In the genomic region with DNA sequence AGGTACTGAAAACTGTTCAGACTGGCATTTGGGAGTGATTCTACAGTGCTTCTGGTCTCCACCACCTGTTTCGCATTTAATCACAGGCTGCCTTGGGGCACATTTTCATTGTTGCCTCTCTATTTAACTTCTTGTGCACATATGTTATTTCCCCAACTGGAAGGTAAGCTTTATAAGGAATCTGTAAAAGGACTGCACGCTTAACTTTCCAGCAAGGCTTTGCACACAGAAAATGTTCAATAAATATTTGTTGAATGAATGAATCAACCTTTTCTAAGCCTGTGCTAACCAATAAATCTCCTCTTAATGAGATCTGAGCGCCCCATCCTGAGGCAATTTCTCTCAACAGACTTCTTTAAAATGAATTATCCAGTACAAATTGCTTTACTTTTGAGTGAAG, we compare ENCODE assay signal across 17 cellular contexts.
DNase-seq lines count a peak whose midpoint lies in the region; TF ChIP-seq lines count a peak whose summit lies in the region.
"Had no signal": no experiment of that assay in that cellular context is flagged by ENCODE, and none has a peak within 500 bp of the region (broad histone marks: within the 10 kb centered on the region; RNA-seq: fewer than 3 reads in every experiment).

No MANE protein-coding gene starts in this region.

- H3K4me3 Mint-ChIP-seq in osteocyte (ENCODE audit: unreplicated experiment): no peak overlapping the region
- H3K4me3 Mint-ChIP-seq in activated naive CD4-positive, alpha-beta T cell treated with anti-CD3 and anti-CD28 coated beads, Interleukin-2, amount 10 ng/mL, durations not matched to agents 7 days and 5 days: no peak overlapping the region
- H3K4me3 Mint-ChIP-seq: activated CD8-positive, alpha-beta T cell treated with anti-CD3 and anti-CD28 coated beads for 36 hours; activated T-helper 1 cell treated with anti-CD3 and anti-CD28 coated beads, Interleukin-12 subunit alpha, Interleukin-12 subunit beta, Interleukin-2, Interleukin-4 antibody, amounts not matched to agents 30 ng/mL and 10 ng/mL and 1 ng/mL, durations not matched to agents 14 hours and 24 hours and 36 hours; CD4-positive, CD25-positive, alpha-beta regulatory T cell; natural killer cell treated with Interleukin-12 subunit alpha and Interleukin-12 subunit beta and Interleukin-15 and Interleukin-18, amount 100 ng/mL, for 72 hours; stimulated activated memory B cell treated with anti-CD40 and anti-IgM and Interleukin-4, amounts not matched to agents 10 μg/mL and 1 μg/mL and 100 μg/mL, for 72 hours had no signal

- CTCF ChIA-PET in activated naive CD4-positive, alpha-beta T cell treated with anti-CD3 and anti-CD28 coated beads, Interleukin-2, amount 10 ng/mL, durations not matched to agents 7 days and 5 days (lab: Charles Lee): no interaction called here

- H3K27ac Mint-ChIP-seq in osteocyte (ENCODE audit: unreplicated experiment): peak overlapping the region; percentile 92
- no peak overlapping the region for H3K27ac Mint-ChIP-seq in activated naive CD4-positive, alpha-beta T cell treated with anti-CD3 and anti-CD28 coated beads, Interleukin-2, amount 10 ng/mL, durations not matched to agents 7 days and 5 days
- H3K27ac Mint-ChIP-seq: activated CD8-positive, alpha-beta T cell treated with anti-CD3 and anti-CD28 coated beads for 36 hours; activated T-helper 1 cell treated with anti-CD3 and anti-CD28 coated beads, Interleukin-12 subunit alpha, Interleukin-12 subunit beta, Interleukin-2, Interleukin-4 antibody, amounts not matched to agents 30 ng/mL and 10 ng/mL and 1 ng/mL, durations not matched to agents 14 hours and 24 hours and 36 hours; CD4-positive, CD25-positive, alpha-beta regulatory T cell; natural killer cell treated with Interleukin-12 subunit alpha and Interleukin-12 subunit beta and Interleukin-15 and Interleukin-18, amount 100 ng/mL, for 72 hours; stimulated activated memory B cell treated with anti-CD40 and anti-IgM and Interleukin-4, amounts not matched to agents 10 μg/mL and 1 μg/mL and 100 μg/mL, for 72 hours had no signal

- no peaks in the 10 kb centered on the region for H3K27me3 Mint-ChIP-seq in osteocyte (ENCODE audit: unreplicated experiment)
- peaks cover 18% of the 10 kb centered on the region for H3K27me3 Mint-ChIP-seq in activated naive CD4-positive, alpha-beta T cell treated with anti-CD3 and anti-CD28 coated beads, Interleukin-2, amount 10 ng/mL, durations not matched to agents 7 days and 5 days

- H3K27ac ChIP-seq in SK-N-MC: peak overlapping the region; percentile 78

- no peaks in the 10 kb centered on the region for H3K36me3 ChIP-seq in SK-N-MC (ENCODE audit: insufficient read depth, low read length)
- H3K36me3 ChIP-seq: tibial artery had no signal

- DNase-seq in DMS 273 (lab: John Stamatoyannopoulos, UW; ENCODE audit: unreplicated experiment): peak; percentile 36
- DNase-seq in DMS 273 treated with DMSO at 0.1 percent for 48 hours (lab: John Stamatoyannopoulos, UW): no peak
- DNase-seq in M059J (ENCODE audit: low read depth): peak; percentile 60
- DNase-seq in SK-N-MC (ENCODE audit: low read depth, low spot score): peak; percentile 28
- no peak for DNase-seq in osteocyte (ENCODE audit: extremely low spot score, unreplicated experiment)
- DNase-seq in GM20000 (ENCODE audit: low spot score): no peak
- no peak for DNase-seq in activated naive CD4-positive, alpha-beta T cell treated with anti-CD3 and anti-CD28 coated beads, Interleukin-2, amount 10 ng/mL, durations not matched to agents 7 days and 5 days
- no peak for DNase-seq in activated naive CD4-positive, alpha-beta T cell (lab: John Stamatoyannopoulos, UW)
- DNase-seq: activated CD8-positive, alpha-beta T cell treated with anti-CD3 and anti-CD28 coated beads for 36 hours; CD4-positive, CD25-positive, alpha-beta regulatory T cell; NCI-H2029; NCI-H526 treated with DMSO at 0.1 percent for 48 hours; stimulated activated CD4-positive, alpha-beta T cell treated with anti-CD3 and anti-CD28 coated beads, Interleukin-12 subunit alpha, Interleukin-12 subunit beta, amount 100 ng/mL, for 4 hours; tibial artery had no signal

- peaks cover 75% of the 10 kb centered on the region for H3K4me1 Mint-ChIP-seq in osteocyte (ENCODE audit: unreplicated experiment)
- no peaks in the 10 kb centered on the region for H3K4me1 Mint-ChIP-seq in activated naive CD4-positive, alpha-beta T cell treated with anti-CD3 and anti-CD28 coated beads, Interleukin-2, amount 10 ng/mL, durations not matched to agents 7 days and 5 days
- H3K4me1 Mint-ChIP-seq: stimulated activated memory B cell treated with anti-CD40 and anti-IgM and Interleukin-4, amounts not matched to agents 10 μg/mL and 1 μg/mL and 100 μg/mL, for 72 hours had no signal

- no peak overlapping the region for H3K9ac ChIP-seq in SK-N-MC (ENCODE audit: insufficient read length)

- TF ChIP-seq CTCF in osteocyte (IDR thresholded peaks at IDR 0.05) (no peak), GM20000 (IDR thresholded peaks at IDR 0.05; ENCODE audit: extremely low read depth, missing control alignments) (no peak)

- H3K9me3 Mint-ChIP-seq in osteocyte (ENCODE audit: unreplicated experiment): no peaks in the 10 kb centered on the region
- no peaks in the 10 kb centered on the region for H3K9me3 Mint-ChIP-seq in activated naive CD4-positive, alpha-beta T cell treated with anti-CD3 and anti-CD28 coated beads, Interleukin-2, amount 10 ng/mL, durations not matched to agents 7 days and 5 days
- H3K9me3 Mint-ChIP-seq: activated CD8-positive, alpha-beta T cell treated with anti-CD3 and anti-CD28 coated beads for 36 hours; activated T-helper 1 cell treated with anti-CD3 and anti-CD28 coated beads, Interleukin-12 subunit alpha, Interleukin-12 subunit beta, Interleukin-2, Interleukin-4 antibody, amounts not matched to agents 30 ng/mL and 10 ng/mL and 1 ng/mL, durations not matched to agents 14 hours and 24 hours and 36 hours; natural killer cell treated with Interleukin-12 subunit alpha and Interleukin-12 subunit beta and Interleukin-15 and Interleukin-18, amount 100 ng/mL, for 72 hours; stimulated activated memory B cell treated with anti-CD40 and anti-IgM and Interleukin-4, amounts not matched to agents 10 μg/mL and 1 μg/mL and 100 μg/mL, for 72 hours had no signal

- H3K4me3 ChIP-seq in SK-N-MC: peak overlapping the region; percentile 44
- H3K4me3 ChIP-seq: tibial artery had no signal

- H3K36me3 Mint-ChIP-seq in osteocyte (ENCODE audit: unreplicated experiment): no peaks in the 10 kb centered on the region
- no peaks in the 10 kb centered on the region for H3K36me3 Mint-ChIP-seq in activated naive CD4-positive, alpha-beta T cell treated with anti-CD3 and anti-CD28 coated beads, Interleukin-2, amount 10 ng/mL, durations not matched to agents 7 days and 5 days
- H3K36me3 Mint-ChIP-seq: CD4-positive, CD25-positive, alpha-beta regulatory T cell; natural killer cell treated with Interleukin-12 subunit alpha and Interleukin-12 subunit beta and Interleukin-15 and Interleukin-18, amount 100 ng/mL, for 72 hours; stimulated activated memory B cell treated with anti-CD40 and anti-IgM and Interleukin-4, amounts not matched to agents 10 μg/mL and 1 μg/mL and 100 μg/mL, for 72 hours had no signal

- H3K9me3 ChIP-seq in SK-N-MC (ENCODE audit: low read depth, low read length): no peaks in the 10 kb centered on the region
- H3K9me3 ChIP-seq: tibial artery had no signal

Comparison
In these comparisons a context has a peak if more than half of its experiments do, and no peak if none do; other contexts are left out.
1. DNase-seq: peak in DMS 273 (single experiment), M059J (single experiment) and SK-N-MC (single experiment); none in DMS 273 treated with DMSO at 0.1 percent for 48 hours (single experiment), osteocyte (single experiment), GM20000 (single experiment), activated naive CD4-positive, alpha-beta T cell treated with anti-CD3 and anti-CD28 coated beads, Interleukin-2, amount 10 ng/mL, durations not matched to agents 7 days and 5 days (single experiment) and activated naive CD4-positive, alpha-beta T cell (0 of 4).